Comparison of ENCODE assay signal across 1 cellular context in genomic region chr7:151251926-151252835, GRCh38.
TF ChIP-seq lines count a peak whose summit lies in the region.

No MANE protein-coding gene starts in this region.

TF ChIP-seq in endothelial cell of umbilical vein, 7 proteins besides CTCF, POLR2A, EP300 and RAD21:
- TF ChIP-seq FOS (IDR thresholded peaks at IDR 0.05; ENCODE audit: borderline replicate concordance, insufficient read depth, low read length) (no peak), POLR2AphosphoS5 (IDR thresholded peaks at IDR 0.05; ENCODE audit: insufficient read depth, low read depth, low read length) (no peak), GATA2 (IDR thresholded peaks at IDR 0.05; ENCODE audit: insufficient read depth, insufficient read length, low read depth, low read length) (no peak), JUN (IDR thresholded peaks at IDR 0.05; ENCODE audit: borderline replicate concordance, insufficient read depth, insufficient read length, low read depth) (no peak), EZH2 (IDR thresholded peaks at IDR 0.05; ENCODE audit: borderline replicate concordance, low read depth, low read length, severe bottlenecking) (no peak), MYC (IDR thresholded peaks at IDR 0.05; ENCODE audit: low read depth, low read length) (no peak), MAX (IDR thresholded peaks at IDR 0.05; ENCODE audit: insufficient read depth, insufficient read length) (no peak)
